In the genomic region with DNA sequence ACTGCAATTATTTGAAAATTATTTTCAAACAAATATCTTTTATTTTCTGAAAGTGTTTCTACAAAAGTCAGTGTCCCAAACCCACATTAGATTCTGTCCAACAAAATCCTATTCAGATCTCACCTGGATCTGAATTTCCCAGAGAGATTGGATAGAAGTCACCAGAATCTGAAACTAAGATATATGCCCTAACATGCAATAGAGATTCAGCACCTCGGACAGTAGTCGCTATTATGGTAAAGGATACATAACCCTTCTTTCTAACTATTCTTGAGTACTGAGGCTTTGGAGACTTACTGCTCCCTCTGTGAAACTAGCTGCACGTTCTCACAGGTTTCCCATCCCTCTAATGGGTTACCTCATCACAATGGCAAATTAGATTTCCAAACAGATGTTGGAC, we compare ENCODE assay signal across 1 cellular context.
TF ChIP-seq lines count a peak whose summit lies in the region.

No MANE protein-coding gene starts in this region.

TF ChIP-seq in K562, 482 proteins besides CTCF, POLR2A, EP300 and RAD21 (continued from another document):
- no peak for TF ChIP-seq BRD9 (IDR thresholded peaks at IDR 0.05; ENCODE audit: low read depth, partially characterized antibody)
- 0 out of 2 replicates have a peak, but pooled peaks have one; percentile 32 for TF ChIP-seq ZNF766 (CRISPR knock-in tag; conservative IDR thresholded peaks at IDR 0.05)
- TF ChIP-seq TAF15 (IDR thresholded peaks at IDR 0.05; ENCODE audit: low read depth, low read length): no peak
- no peak for TF ChIP-seq PCBP2 (IDR thresholded peaks at IDR 0.05; ENCODE audit: low read depth, low read length, poor library complexity, severe bottlenecking)
- TF ChIP-seq POLR3G (IDR thresholded peaks at IDR 0.05; ENCODE audit: extremely low read depth, insufficient read length, insufficient replicate concordance): no peak
- TF ChIP-seq NONO (IDR thresholded peaks at IDR 0.05; ENCODE audit: low read depth in 2 of 2, low read length in 1 of 2): no peak
- TF ChIP-seq, protein P1, sequence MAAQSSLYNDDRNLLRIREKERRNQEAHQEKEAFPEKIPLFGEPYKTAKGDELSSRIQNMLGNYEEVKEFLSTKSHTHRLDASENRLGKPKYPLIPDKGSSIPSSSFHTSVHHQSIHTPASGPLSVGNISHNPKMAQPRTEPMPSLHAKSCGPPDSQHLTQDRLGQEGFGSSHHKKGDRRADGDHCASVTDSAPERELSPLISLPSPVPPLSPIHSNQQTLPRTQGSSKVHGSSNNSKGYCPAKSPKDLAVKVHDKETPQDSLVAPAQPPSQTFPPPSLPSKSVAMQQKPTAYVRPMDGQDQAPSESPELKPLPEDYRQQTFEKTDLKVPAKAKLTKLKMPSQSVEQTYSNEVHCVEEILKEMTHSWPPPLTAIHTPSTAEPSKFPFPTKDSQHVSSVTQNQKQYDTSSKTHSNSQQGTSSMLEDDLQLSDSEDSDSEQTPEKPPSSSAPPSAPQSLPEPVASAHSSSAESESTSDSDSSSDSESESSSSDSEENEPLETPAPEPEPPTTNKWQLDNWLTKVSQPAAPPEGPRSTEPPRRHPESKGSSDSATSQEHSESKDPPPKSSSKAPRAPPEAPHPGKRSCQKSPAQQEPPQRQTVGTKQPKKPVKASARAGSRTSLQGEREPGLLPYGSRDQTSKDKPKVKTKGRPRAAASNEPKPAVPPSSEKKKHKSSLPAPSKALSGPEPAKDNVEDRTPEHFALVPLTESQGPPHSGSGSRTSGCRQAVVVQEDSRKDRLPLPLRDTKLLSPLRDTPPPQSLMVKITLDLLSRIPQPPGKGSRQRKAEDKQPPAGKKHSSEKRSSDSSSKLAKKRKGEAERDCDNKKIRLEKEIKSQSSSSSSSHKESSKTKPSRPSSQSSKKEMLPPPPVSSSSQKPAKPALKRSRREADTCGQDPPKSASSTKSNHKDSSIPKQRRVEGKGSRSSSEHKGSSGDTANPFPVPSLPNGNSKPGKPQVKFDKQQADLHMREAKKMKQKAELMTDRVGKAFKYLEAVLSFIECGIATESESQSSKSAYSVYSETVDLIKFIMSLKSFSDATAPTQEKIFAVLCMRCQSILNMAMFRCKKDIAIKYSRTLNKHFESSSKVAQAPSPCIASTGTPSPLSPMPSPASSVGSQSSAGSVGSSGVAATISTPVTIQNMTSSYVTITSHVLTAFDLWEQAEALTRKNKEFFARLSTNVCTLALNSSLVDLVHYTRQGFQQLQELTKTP (IDR thresholded peaks at IDR 0.05; ENCODE audit: low read depth in 1 of 2, partially characterized antibody in 2 of 2): peak in 1 of 2 experiments; percentile 42
- TF ChIP-seq ZNF12 (CRISPR knock-in tag; IDR thresholded peaks at IDR 0.05): no peak
- TF ChIP-seq, protein P2, sequence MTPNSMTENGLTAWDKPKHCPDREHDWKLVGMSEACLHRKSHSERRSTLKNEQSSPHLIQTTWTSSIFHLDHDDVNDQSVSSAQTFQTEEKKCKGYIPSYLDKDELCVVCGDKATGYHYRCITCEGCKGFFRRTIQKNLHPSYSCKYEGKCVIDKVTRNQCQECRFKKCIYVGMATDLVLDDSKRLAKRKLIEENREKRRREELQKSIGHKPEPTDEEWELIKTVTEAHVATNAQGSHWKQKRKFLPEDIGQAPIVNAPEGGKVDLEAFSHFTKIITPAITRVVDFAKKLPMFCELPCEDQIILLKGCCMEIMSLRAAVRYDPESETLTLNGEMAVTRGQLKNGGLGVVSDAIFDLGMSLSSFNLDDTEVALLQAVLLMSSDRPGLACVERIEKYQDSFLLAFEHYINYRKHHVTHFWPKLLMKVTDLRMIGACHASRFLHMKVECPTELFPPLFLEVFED (CRISPR knock-in tag; conservative IDR thresholded peaks at IDR 0.05): no peak
